ENCODE assay signal across 8 cellular contexts in the genomic region with DNA sequence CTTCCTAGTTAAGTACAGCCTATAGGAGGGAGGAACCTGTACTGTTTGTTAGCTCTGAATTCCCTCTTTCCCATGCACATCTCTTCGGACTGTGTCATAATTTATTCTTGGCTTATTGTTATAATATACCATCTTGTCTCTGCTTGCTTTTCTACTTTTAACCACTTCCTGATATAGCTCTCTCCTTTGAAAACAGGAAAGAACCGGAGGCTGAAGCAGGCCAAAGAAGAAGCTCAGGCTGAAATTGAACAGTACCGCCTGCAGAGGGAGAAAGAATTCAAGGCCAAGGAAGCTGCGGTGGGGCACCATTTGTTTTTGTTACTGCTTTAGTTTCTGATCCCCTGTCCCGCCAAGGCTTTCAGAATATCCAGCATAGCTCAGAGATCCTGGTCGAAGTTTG. TPM values are rescaled to one million over a fixed set of nuclear protein-coding genes. Genes with fewer than 3 reads are reported as not detected.
DNase-seq lines count a peak whose midpoint lies in the region; ATAC-seq and TF ChIP-seq lines count a peak whose summit lies in the region.

No MANE protein-coding gene starts in this region.

- H3K27ac ChIP-seq in left ventricle myocardium inferior (replicated peaks) (peak overlapping the region; percentile 62), skin epidermis (peak overlapping the region in 17 of 21 experiments; percentile 0 to 86 (median 50))

- H3K4me3 ChIP-seq in left ventricle myocardium inferior (peak overlapping the region; percentile 12), epithelial cell of proximal tubule (ENCODE audit: low read depth, low read length) (no peak overlapping the region), skin epidermis (no peak overlapping the region)

- H3K4me1 Mint-ChIP-seq in activated CD8-positive, alpha-beta T cell treated with anti-CD3 and anti-CD28 coated beads, Interleukin-2, amount 10 ng/mL, durations not matched to agents 7 days and 5 days (ENCODE audit: low read depth): peaks cover 60% of the 10 kb centered on the region

- H3K36me3 ChIP-seq in left ventricle myocardium inferior: peaks cover 48% of the 10 kb centered on the region

- no peaks in the 10 kb centered on the region for H3K9me3 ChIP-seq in left ventricle myocardium inferior (replicated peaks)

- DNase-seq in left ventricle myocardium inferior: no peak
- no peak for DNase-seq in Right ventricle myocardium inferior (ENCODE audit: missing footprints)
- DNase-seq in activated CD8-positive, alpha-beta T cell treated with anti-CD3 and anti-CD28 coated beads, Interleukin-2, amount 10 ng/mL, durations not matched to agents 7 days and 5 days: peak; percentile 83
- no peak for DNase-seq in epithelial cell of proximal tubule (ENCODE audit: low read depth)
- no peak for DNase-seq in LoVo (ENCODE audit: low spot score)
- DNase-seq in NCI-H2081 treated with DMSO at 0.1 percent for 48 hours (lab: John Stamatoyannopoulos, UW): no peak

- POLR2A ChIA-PET in activated CD8-positive, alpha-beta T cell treated with anti-CD3 and anti-CD28 coated beads, Interleukin-2, amount 10 ng/mL, durations not matched to agents 7 days and 5 days (lab: Charles Lee): interaction anchor here (0.6 to 2.8 kb wide), 11 partner anchors 9 to 338 kb away, joined by 3 to 34 read pairs (median 5); partner anchors contain the start of genes AKNA, TMEM268 and TNFSF8

- H3K4me3 Mint-ChIP-seq in activated CD8-positive, alpha-beta T cell treated with anti-CD3 and anti-CD28 coated beads, Interleukin-2, amount 10 ng/mL, durations not matched to agents 7 days and 5 days: peak overlapping the region; percentile 72

- peak overlapping the region; percentile 90 for H3K27ac Mint-ChIP-seq in activated CD8-positive, alpha-beta T cell treated with anti-CD3 and anti-CD28 coated beads, Interleukin-2, amount 10 ng/mL, durations not matched to agents 7 days and 5 days

- ATAC-seq in Right ventricle myocardium inferior: no peak
- ATAC-seq in activated CD8-positive, alpha-beta T cell treated with anti-CD3 and anti-CD28 coated beads, Interleukin-2, amount 10 ng/mL, durations not matched to agents 7 days and 5 days: peak; percentile 47
- no peak for ATAC-seq in HG02870 (IDR thresholded peaks at IDR 0.05; ENCODE audit: unreplicated experiment)

- no peaks in the 10 kb centered on the region for H3K27me3 Mint-ChIP-seq in activated CD8-positive, alpha-beta T cell treated with anti-CD3 and anti-CD28 coated beads, Interleukin-2, amount 10 ng/mL, durations not matched to agents 7 days and 5 days (ENCODE audit: low read depth)

- H3K9me3 Mint-ChIP-seq in activated CD8-positive, alpha-beta T cell treated with anti-CD3 and anti-CD28 coated beads, Interleukin-2, amount 10 ng/mL, durations not matched to agents 7 days and 5 days (ENCODE audit: insufficient read depth): no peaks in the 10 kb centered on the region

- peaks cover 60% of the 10 kb centered on the region for H3K4me1 ChIP-seq in left ventricle myocardium inferior

- intact Hi-C loops in left ventricle myocardium inferior (cut with micrococcal nuclease) (no loop called here), Right ventricle myocardium inferior (cut with DNase I) (no loop called here)

- TF ChIP-seq CTCF in left ventricle myocardium inferior (IDR thresholded peaks at IDR 0.05; ENCODE audit: borderline replicate concordance): peak; percentile 40
- peak; percentile 40 for TF ChIP-seq CTCF in epithelial cell of proximal tubule (conservative IDR thresholded peaks at IDR 0.05; ENCODE audit: low read depth, low read length)

- H3K36me3 Mint-ChIP-seq in activated CD8-positive, alpha-beta T cell treated with anti-CD3 and anti-CD28 coated beads, Interleukin-2, amount 10 ng/mL, durations not matched to agents 7 days and 5 days (ENCODE audit: low read depth): peaks cover 71% of the 10 kb centered on the region

- no peaks in the 10 kb centered on the region for H3K27me3 ChIP-seq in left ventricle myocardium inferior (ENCODE audit: low read depth)

- CTCF ChIA-PET in activated CD8-positive, alpha-beta T cell treated with anti-CD3 and anti-CD28 coated beads, Interleukin-2, amount 10 ng/mL, durations not matched to agents 7 days and 5 days (lab: Charles Lee): interaction anchor here (0.7 to 11.4 kb wide), 36 partner anchors 8 to 440 kb away, joined by 3 to 269 read pairs (median 6); partner anchors contain the start of genes TMEM268 and WHRN

RNA-seq across cellular contexts. Expression of gene ATP6V1G1, which starts 4.8 kb away (rescaled TPM):
- total RNA-seq in left ventricle myocardium inferior: 81.1 TPM
- total RNA-seq in Right ventricle myocardium inferior: 58.0 TPM
- 10 to 100 TPM; 79.2 to 82.0 TPM for total RNA-seq in activated CD8-positive, alpha-beta T cell treated with anti-CD3 and anti-CD28 coated beads, Interleukin-2, amount 10 ng/mL, durations not matched to agents 7 days and 5 days
- 107 and 181 TPM in 2 replicates for total RNA-seq in epithelial cell of proximal tubule

RNA-seq across cellular contexts. Expression of gene TMEM268, which starts 18.7 kb away (rescaled TPM):
- 3.5 TPM for total RNA-seq in left ventricle myocardium inferior
- total RNA-seq in Right ventricle myocardium inferior: 3.5 TPM
- 10 to 100 TPM; 21.3 to 23.3 TPM for total RNA-seq in activated CD8-positive, alpha-beta T cell treated with anti-CD3 and anti-CD28 coated beads, Interleukin-2, amount 10 ng/mL, durations not matched to agents 7 days and 5 days
- total RNA-seq in epithelial cell of proximal tubule: 3.3 and 5.8 TPM in 2 replicates
